Comparison of ENCODE assay signal across 28 cellular contexts in the genomic region with DNA sequence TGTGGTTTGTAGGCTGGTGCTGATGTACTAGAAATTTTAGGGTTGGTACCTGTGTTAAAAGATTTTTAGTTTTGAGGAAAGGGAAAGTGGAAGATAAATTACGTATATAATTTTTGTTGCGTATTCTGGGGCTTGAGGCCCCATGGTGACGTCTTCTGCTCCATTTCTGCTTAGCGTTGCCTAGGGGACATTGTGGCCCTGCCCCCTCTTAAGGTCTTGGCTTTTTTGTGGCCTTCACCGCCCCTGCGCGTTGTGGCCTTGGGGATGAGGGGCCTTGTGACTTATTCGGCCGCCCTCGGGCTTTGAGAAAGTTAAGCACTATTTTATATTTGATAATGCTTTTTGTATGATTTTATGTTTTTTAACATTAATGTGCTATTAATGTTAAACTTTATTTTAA.
"Had no signal": no experiment of that assay in that cellular context is flagged by ENCODE, and none has a peak within 500 bp of the region (broad histone marks: within the 10 kb centered on the region; RNA-seq: fewer than 3 reads in every experiment).

No MANE protein-coding gene starts in this region.

- H3K4me1 Mint-ChIP-seq: WTC11 had no signal

- DNase-seq: activated CD4-positive, alpha-beta T cell treated with anti-CD3 and anti-CD28 coated beads for 1 hour; activated CD4-positive, alpha-beta T cell treated with anti-CD3 and anti-CD28 coated beads, Interleukin-2, amount 10 ng/mL, durations not matched to agents 24 days and 14 days; activated CD4-positive, alpha-beta T cell treated with anti-CD3 and anti-CD28 coated beads, Interleukin-2, amount 50 U/mL, for 48 hours; activated effector memory CD4-positive, alpha-beta T cell treated with anti-CD3 and anti-CD28 coated beads, Interleukin-2, amount 50 U/mL, for 16 hours; activated naive CD4-positive, alpha-beta T cell treated with Interleukin-2 at 50 U/mL for 16 hours; activated naive CD8-positive, alpha-beta T cell treated with anti-CD3 and anti-CD28 coated beads for 36 hours; activated T-cell treated with anti-CD3 and anti-CD28 coated beads, Interleukin-2, amount 50 U/mL, for 4 hours; brain microvascular endothelial cell; cerebellar nuclear complex; MG63; MV-4-11; NCI-H1092 treated with DMSO at 0.1 percent for 48 hours; NCI-H1417 treated with DMSO at 0.1 percent for 48 hours; NCI-H1694; NCI-H2029; NCI-H2107; NCI-H2171 treated with DMSO at 0.1 percent for 48 hours; NCI-H226; NCI-H526 treated with DMSO at 0.1 percent for 48 hours; NCI-H82; NK-92 treated with Interleukin-12 subunit alpha and Interleukin-12 subunit beta, amount 100 ng/mL, for 24 hours; OCI-M1; Peyer's patch; SHP77; SW 1271 had no signal

- ATAC-seq: activated T-cell treated with anti-CD3 and anti-CD28 coated beads, Interleukin-2, amount 50 U/mL, for 4 hours; SK-N-SH treated with all-trans-retinoic acid at 6 μM for 48 hours; WTC11 had no signal

- H3K36me3 Mint-ChIP-seq: activated naive CD8-positive, alpha-beta T cell treated with anti-CD3 and anti-CD28 coated beads for 36 hours had no signal

- H3K9me3 Mint-ChIP-seq: activated CD4-positive, alpha-beta T cell treated with anti-CD3 and anti-CD28 coated beads, Interleukin-2, amount 10 ng/mL, durations not matched to agents 24 days and 14 days; activated T-cell treated with anti-CD3 and anti-CD28 coated beads, Interleukin-2, amount 50 U/mL, for 4 hours; T-helper 2 cell treated with Interferon-gamma antibody and Interleukin-4, amounts not matched to agents 5 μg/mL and 100 μg/mL, for 36 hours had no signal

- H3K4me3 Mint-ChIP-seq: activated CD4-positive, alpha-beta T cell treated with anti-CD3 and anti-CD28 coated beads, Interleukin-2, amount 10 ng/mL, durations not matched to agents 24 days and 14 days; activated naive CD8-positive, alpha-beta T cell treated with anti-CD3 and anti-CD28 coated beads for 36 hours; activated T-cell treated with anti-CD3 and anti-CD28 coated beads, Interleukin-2, amount 50 U/mL, for 4 hours; T-helper 2 cell treated with Interferon-gamma antibody and Interleukin-4, amounts not matched to agents 5 μg/mL and 100 μg/mL, for 36 hours; WTC11 had no signal

- H3K27ac Mint-ChIP-seq: activated CD4-positive, alpha-beta T cell treated with anti-CD3 and anti-CD28 coated beads, Interleukin-2, amount 10 ng/mL, durations not matched to agents 24 days and 14 days; activated naive CD8-positive, alpha-beta T cell treated with anti-CD3 and anti-CD28 coated beads for 36 hours; T-helper 2 cell treated with Interferon-gamma antibody and Interleukin-4, amounts not matched to agents 5 μg/mL and 100 μg/mL, for 36 hours; WTC11 had no signal
